ENCODE assay signal across 25 cellular contexts in genomic region chr19:1888385-1888784, GRCh38. TPM values are rescaled to one million over a fixed set of nuclear protein-coding genes. Genes with fewer than 3 reads are reported as not detected.
DNase-seq lines count a peak whose midpoint lies in the region; ATAC-seq, FAIRE-seq and TF ChIP-seq lines count a peak whose summit lies in the region.
"Had no signal": no experiment of that assay in that cellular context is flagged by ENCODE, and none has a peak within 500 bp of the region (broad histone marks: within the 10 kb centered on the region; RNA-seq: fewer than 3 reads in every experiment).

No MANE protein-coding gene starts in this region.

- CTCF ChIA-PET in H1 (lab: Charles Lee; ENCODE audit: partially characterized antibody), result interaction anchor here (1.4 to 2.4 kb wide), 2 partner anchors 10 to 12 kb away, joined by 3 to 7 read pairs; no protein-coding TSS in a partner anchor

- H3K9me2 ChIP-seq in Karpas-422 (replicated peaks; ENCODE audit: insufficient read depth, low read length), result no peaks in the 10 kb centered on the region

- H2BK20ac ChIP-seq in H1 (ENCODE audit: low read length), result no peak overlapping the region

- POLR2A ChIA-PET in H1 (lab: Charles Lee; ENCODE audit: partially characterized antibody), result interaction anchor here (1.0 to 2.9 kb wide), 4 partner anchors 9 to 23 kb away, joined by 3 to 9 read pairs (median 4); partner anchors contain the start of genes ADAT3 and SCAMP4

- H3K23me2 ChIP-seq in H1 (ENCODE audit: low read depth, low read length), result peaks cover 6% of the 10 kb centered on the region; the same call in 1 of the 2 replicates

- H3K4me3 ChIP-seq in Karpas-422 (ENCODE audit: low read length), result no peak overlapping the region
- no peak overlapping the region for H3K4me3 ChIP-seq in H1 (ENCODE audit: extremely low read depth in 1 of 4, insufficient read depth in 2 of 4, low read depth in 3 of 4, low read length in 4 of 4)
- H3K4me3 ChIP-seq: GM12878, GM23338, HAP-1, SK-N-MC had no signal

- H3K23ac ChIP-seq in H1 (ENCODE audit: insufficient read length), result no peak overlapping the region

- no peaks in the 10 kb centered on the region for H3K27me3 ChIP-seq in Karpas-422 (ENCODE audit: low read length)
- no peaks in the 10 kb centered on the region; a peak in 2 of 7 replicates for H3K27me3 ChIP-seq in H1 (replicated peaks in 1 of 4; ENCODE audit: control insufficient read depth in 3 of 4, extremely low read depth in 1 of 4, insufficient read depth in 3 of 4, low read length in 3 of 4)

- peak overlapping the region; percentile 68 for H4K8ac ChIP-seq in H1 (ENCODE audit: extremely low read depth, insufficient read depth, low read length)

- H3K4me1 Mint-ChIP-seq in stimulated activated memory B cell treated with anti-CD40 and anti-IgM and Interleukin-4, amounts not matched to agents 10 μg/mL and 1 μg/mL and 100 μg/mL, for 72 hours, result peaks cover 25% of the 10 kb centered on the region

- H3K79me2 ChIP-seq in Karpas-422 (ENCODE audit: low read length), result peaks cover 17% of the 10 kb centered on the region
- peaks cover 7 to 16% of the 10 kb centered on the region in 2 experiments; a peak in 3 of 4 replicates for H3K79me2 ChIP-seq in H1 (ENCODE audit: control insufficient read depth in 1 of 2, insufficient read depth in 2 of 2, low read length in 2 of 2)

- no peak overlapping the region for H3K4ac ChIP-seq in H1 (replicated peaks; ENCODE audit: insufficient read length, low read depth, low read length)

- 0 out of 2 replicates have a peak overlapping the region, but pooled peaks have one; percentile 24 for H2AK5ac ChIP-seq in H1 (ENCODE audit: low read depth, low read length)

- no peak overlapping the region for H3K18ac ChIP-seq in H1 (ENCODE audit: extremely low read depth, low read length)

- H3K9ac ChIP-seq in Karpas-422 (ENCODE audit: low read length) (no peak overlapping the region), H1 (replicated peaks in 1 of 4; ENCODE audit: extremely low read depth in 1 of 4, low read depth in 3 of 4, low read length in 3 of 4) (no peak overlapping the region)

- TF ChIP-seq POLR2A in H1 (IDR thresholded peaks at IDR 0.05; ENCODE audit: control extremely low read depth in 1 of 2, low read depth in 2 of 2, low read length in 2 of 2), result no peak

- H3K4me1 ChIP-seq in Karpas-422 (ENCODE audit: low read length) (peaks cover 10% of the 10 kb centered on the region), H1 (replicated peaks in 1 of 4; ENCODE audit: control insufficient read depth in 3 of 4, insufficient read depth in 4 of 4, low read length in 3 of 4) (peaks cover 3 to 7% (median 4%) of the 10 kb centered on the region in 4 experiments; a peak in 6 of 7 replicates)

- TF ChIP-seq CTCF in H1 (IDR thresholded peaks at IDR 0.05; ENCODE audit: control extremely low read depth in 1 of 3, insufficient read depth in 1 of 3, low read depth in 1 of 3, low read length in 3 of 3), result no peak

- no peak overlapping the region for H2AFZ ChIP-seq in Karpas-422 (ENCODE audit: low read length)
- no peak overlapping the region for H2AFZ ChIP-seq in H1 (ENCODE audit: low read length)
- H2AFZ ChIP-seq: GM23338 had no signal

- H4K5ac ChIP-seq in H1 (ENCODE audit: insufficient read length, low read depth, low read length), result no peak overlapping the region

- no peak for TF ChIP-seq EP300 in H1 (IDR thresholded peaks at IDR 0.05; ENCODE audit: borderline replicate concordance in 1 of 2, low read depth in 2 of 2, low read length in 2 of 2)

- no peaks in the 10 kb centered on the region for H3K9me3 Mint-ChIP-seq in stimulated activated memory B cell treated with anti-CD40 and anti-IgM and Interleukin-4, amounts not matched to agents 10 μg/mL and 1 μg/mL and 100 μg/mL, for 72 hours
- H3K9me3 Mint-ChIP-seq: GM23338, HFFc6, IgD-negative memory B cell had no signal

- H3K56ac ChIP-seq in H1 (replicated peaks; ENCODE audit: insufficient read length, low read depth, low read length), result no peak overlapping the region

- H3K36me3 ChIP-seq in Karpas-422 (ENCODE audit: insufficient read depth, low read length) (no peaks in the 10 kb centered on the region), H1 (ENCODE audit: control insufficient read depth in 2 of 4, insufficient read depth in 4 of 4, low read length in 3 of 4) (no peaks in the 10 kb centered on the region)
- H3K36me3 ChIP-seq: HAP-1 had no signal

- TF ChIP-seq RAD21 in H1 (IDR thresholded peaks at IDR 0.05 in 1 of 2, conservative IDR thresholded peaks at IDR 0.05 in 1 of 2; ENCODE audit: low read depth in 2 of 2, low read length in 2 of 2), result no peak

- H4K20me1 ChIP-seq in Karpas-422 (ENCODE audit: insufficient read depth, low read depth, low read length), result peaks cover 13% of the 10 kb centered on the region
- H4K20me1 ChIP-seq in H1 (replicated peaks in 1 of 2; ENCODE audit: control insufficient read depth in 1 of 2, insufficient read depth in 2 of 2, low read length in 2 of 2), result peaks cover 8% of the 10 kb centered on the region in 2 experiments

- peaks cover 5% of the 10 kb centered on the region for H3K36me3 Mint-ChIP-seq in stimulated activated memory B cell treated with anti-CD40 and anti-IgM and Interleukin-4, amounts not matched to agents 10 μg/mL and 1 μg/mL and 100 μg/mL, for 72 hours
- H3K36me3 Mint-ChIP-seq: IgD-negative memory B cell had no signal

- H3K27ac ChIP-seq in Karpas-422 (ENCODE audit: low read length) (no peak overlapping the region), H1 (ENCODE audit: low read depth, low read length) (no peak overlapping the region)
- H3K27ac ChIP-seq: C4-2B had no signal

- FAIRE-seq in H1 (lab: Jason Lieb, UNC), result no peak
- FAIRE-seq: GM12878 had no signal

- H2BK120ac ChIP-seq in H1 (replicated peaks; ENCODE audit: low read depth, low read length), result no peak overlapping the region

- peaks cover 10% of the 10 kb centered on the region for H3K79me1 ChIP-seq in H1 (ENCODE audit: low read depth, low read length)

- no peak overlapping the region for H2BK15ac ChIP-seq in H1 (ENCODE audit: low read length)

- no peaks in the 10 kb centered on the region for H3K9me3 ChIP-seq in Karpas-422 (ENCODE audit: low read length)
- H3K9me3 ChIP-seq in H1 (ENCODE audit: insufficient read depth in 2 of 2, low read depth in 1 of 2, low read length in 1 of 2), result no peaks in the 10 kb centered on the region
- H3K9me3 ChIP-seq: HAP-1 had no signal

- no peak overlapping the region for H3K14ac ChIP-seq in H1 (ENCODE audit: insufficient read length)

- DNase-seq in Karpas-422 (peak; percentile 15), H1 (ENCODE audit: low read depth in 1 of 2, low spot score in 2 of 2) (no peak), NCI-H69 (lab: John Stamatoyannopoulos, UW) (no peak)
- DNase-seq in activated naive CD4-positive, alpha-beta T cell (lab: John Stamatoyannopoulos, UW), result no peak
- DNase-seq: CD8-positive, alpha-beta memory T cell; DMS 273 treated with DMSO at 0.1 percent for 48 hours; DMS79; EL; GDM1; HFFc6; NCI-H1092; NCI-H1417 treated with DMSO at 0.1 percent for 48 hours; NCI-H1694 treated with DMSO at 0.1 percent for 48 hours; NCI-H2081; NCI-H2227 treated with DMSO at 0.1 percent for 48 hours; NCI-H526 treated with DMSO at 0.1 percent for 48 hours; SHP77 treated with DMSO at 0.1 percent for 48 hours had no signal

- no peak overlapping the region for H3K4me3 Mint-ChIP-seq in stimulated activated memory B cell treated with anti-CD40 and anti-IgM and Interleukin-4, amounts not matched to agents 10 μg/mL and 1 μg/mL and 100 μg/mL, for 72 hours
- H3K4me3 Mint-ChIP-seq: GM23338, HFFc6, IgD-negative memory B cell had no signal

- H3K27me3 Mint-ChIP-seq in stimulated activated memory B cell treated with anti-CD40 and anti-IgM and Interleukin-4, amounts not matched to agents 10 μg/mL and 1 μg/mL and 100 μg/mL, for 72 hours, result no peaks in the 10 kb centered on the region
- H3K27me3 Mint-ChIP-seq: IgD-negative memory B cell had no signal

- H2BK12ac ChIP-seq in H1 (ENCODE audit: low read depth, low read length), result peak overlapping the region; percentile 60; the same call in 1 of the 2 replicates

- H2BK5ac ChIP-seq in H1 (ENCODE audit: low read depth, low read length), result no peak overlapping the region

- H3K27ac Mint-ChIP-seq in stimulated activated memory B cell treated with anti-CD40 and anti-IgM and Interleukin-4, amounts not matched to agents 10 μg/mL and 1 μg/mL and 100 μg/mL, for 72 hours, result peak overlapping the region; percentile 19
- H3K27ac Mint-ChIP-seq: GM23338, HFFc6, IgD-negative memory B cell had no signal

- H3K4me2 ChIP-seq in Karpas-422 (ENCODE audit: low read depth, low read length, poor library complexity, severe bottlenecking) (no peak overlapping the region), H1 (ENCODE audit: insufficient read depth in 1 of 2, low read depth in 2 of 2, low read length in 2 of 2) (no peak overlapping the region)
- H3K4me2 ChIP-seq: GM23338 had no signal

- no peak for ATAC-seq in stimulated activated memory B cell treated with anti-CD40 and anti-IgM and Interleukin-4, amounts not matched to agents 10 μg/mL and 1 μg/mL and 100 μg/mL, for 72 hours
- ATAC-seq: GM12878, GM23338, Panc1 had no signal

- WGBS in H1 (ENCODE audit: extremely low coverage in 1 of 2, insufficient coverage in 1 of 2, insufficient read length in 1 of 2, insufficient replicate concordance in 2 of 2, low coverage in 1 of 2, low lambda C conversion rate in 2 of 2, missing lambda C conversion rate in 1 of 2), 2 experiments, result 90% methylated on average over 5 of the region's 5 CpGs; no CpG with 5 or more reads in 1 of the 2 experiments

- H4K91ac ChIP-seq in H1 (replicated peaks; ENCODE audit: insufficient read length, low read length), result no peak overlapping the region

RNA-seq across cellular contexts. Expression of gene ABHD17A, which starts 3.1 kb away (rescaled TPM):
- 52.5 and 110 TPM in 2 replicates for total RNA-seq in Karpas-422 (2014; rRNA removed; shearing (Covaris generic); ENCODE audit: low replicate concordance)
- 41.2 and 45.3 TPM in 2 replicates for total RNA-seq in H1 (2021; fragmentation: NEBNext Ultra II Directional; extraction: Animal tissue kit (Norgen Biotek cat#: 25700))
- 87.4 and 98.0 TPM in 2 replicates for polyA plus RNA-seq in H1 (2011; rRNA removed)
- 60.4 TPM for polyA plus RNA-seq in H1 (2011; cell fraction: cytosol; rRNA removed)
- 86.1 TPM for polyA plus RNA-seq in H1 (2011; cell fraction: nucleus; rRNA removed)
- 15.8 to 35.0 TPM (median 33.1 TPM) in 4 replicates for polyA plus RNA-seq in H1 (2012, experiment 1 of 2)
- 33.7 TPM for polyA plus RNA-seq in H1 (2012, experiment 2 of 2)
- 35.1 TPM for polyA plus RNA-seq in H1 (2013, experiment 1 of 2)
- 34.7 TPM for polyA plus RNA-seq in H1 (2013, experiment 2 of 2)
- polyA minus RNA-seq in H1 (2011; rRNA and poly(A)+ RNA removed), result 8.1 and 11.4 TPM in 2 replicates
- 24.5 TPM for polyA minus RNA-seq in H1 (2011; cell fraction: cytosol; rRNA and poly(A)+ RNA removed)
- 18.1 TPM for polyA minus RNA-seq in H1 (2011; cell fraction: nucleus; rRNA and poly(A)+ RNA removed)

RNA-seq across cellular contexts. Expression of gene ADAT3, which starts 16.8 kb away (rescaled TPM):
- total RNA-seq in Karpas-422 (2014; rRNA removed; shearing (Covaris generic); ENCODE audit: low replicate concordance), result 1.2 and 5.2 TPM in 2 replicates
- total RNA-seq in H1 (2021; fragmentation: NEBNext Ultra II Directional; extraction: Animal tissue kit (Norgen Biotek cat#: 25700)), result 10.2 and 10.8 TPM in 2 replicates
- 5.4 and 9.8 TPM in 2 replicates for polyA plus RNA-seq in H1 (2011; rRNA removed)
- 3.8 TPM for polyA plus RNA-seq in H1 (2011; cell fraction: cytosol; rRNA removed)
- 8.3 TPM for polyA plus RNA-seq in H1 (2011; cell fraction: nucleus; rRNA removed)
- polyA plus RNA-seq in H1 (2012, experiment 1 of 2), result 2.4 to 6.3 TPM (median 5.5 TPM) in 4 replicates
- 4.1 TPM for polyA plus RNA-seq in H1 (2012, experiment 2 of 2)
- 7.0 TPM for polyA plus RNA-seq in H1 (2013, experiment 1 of 2)
- 6.6 TPM for polyA plus RNA-seq in H1 (2013, experiment 2 of 2)
- polyA minus RNA-seq in H1 (2011; rRNA and poly(A)+ RNA removed), result 1.0 TPM in 1 of 2 replicates, not detected in the other
- 7.4 TPM for polyA minus RNA-seq in H1 (2011; cell fraction: cytosol; rRNA and poly(A)+ RNA removed)
- polyA minus RNA-seq in H1 (2011; cell fraction: nucleus; rRNA and poly(A)+ RNA removed), result 7.8 TPM

RNA-seq across cellular contexts. Expression of gene SCAMP4, which starts 16.8 kb away (rescaled TPM):
- 18.4 and 23.8 TPM in 2 replicates for total RNA-seq in Karpas-422 (2014; rRNA removed; shearing (Covaris generic); ENCODE audit: low replicate concordance)
- 61.4 and 65.7 TPM in 2 replicates for total RNA-seq in H1 (2021; fragmentation: NEBNext Ultra II Directional; extraction: Animal tissue kit (Norgen Biotek cat#: 25700))
- polyA plus RNA-seq in H1 (2011; rRNA removed), result 17.1 and 39.6 TPM in 2 replicates
- polyA plus RNA-seq in H1 (2011; cell fraction: cytosol; rRNA removed), result 24.4 TPM
- 75.6 TPM for polyA plus RNA-seq in H1 (2011; cell fraction: nucleus; rRNA removed)
- polyA plus RNA-seq in H1 (2012, experiment 1 of 2), result 35.8 to 66.0 TPM (median 58.3 TPM) in 4 replicates
- polyA plus RNA-seq in H1 (2012, experiment 2 of 2), result 37.8 TPM
- polyA plus RNA-seq in H1 (2013, experiment 1 of 2), result 58.4 TPM
- polyA plus RNA-seq in H1 (2013, experiment 2 of 2), result 60.6 TPM
- polyA minus RNA-seq in H1 (2011; rRNA and poly(A)+ RNA removed), result 20.5 TPM in 2 replicates
- polyA minus RNA-seq in H1 (2011; cell fraction: cytosol; rRNA and poly(A)+ RNA removed), result 26.4 TPM
- polyA minus RNA-seq in H1 (2011; cell fraction: nucleus; rRNA and poly(A)+ RNA removed), result 39.3 TPM

RNA-seq across cellular contexts. Expression of gene KLF16, which starts 25.0 kb away (rescaled TPM):
- 12.8 and 13.2 TPM in 2 replicates for total RNA-seq in Karpas-422 (2014; rRNA removed; shearing (Covaris generic); ENCODE audit: low replicate concordance)
- 45.9 and 53.2 TPM in 2 replicates for total RNA-seq in H1 (2021; fragmentation: NEBNext Ultra II Directional; extraction: Animal tissue kit (Norgen Biotek cat#: 25700))
- polyA plus RNA-seq in H1 (2011; rRNA removed), result 14.3 and 44.7 TPM in 2 replicates
- 15.0 TPM for polyA plus RNA-seq in H1 (2011; cell fraction: cytosol; rRNA removed)
- polyA plus RNA-seq in H1 (2011; cell fraction: nucleus; rRNA removed), result 29.0 TPM
- 15.6 to 26.7 TPM (median 23.8 TPM) in 4 replicates for polyA plus RNA-seq in H1 (2012, experiment 1 of 2)
- polyA plus RNA-seq in H1 (2012, experiment 2 of 2), result 21.5 TPM
- 27.2 TPM for polyA plus RNA-seq in H1 (2013, experiment 1 of 2)
- 28.5 TPM for polyA plus RNA-seq in H1 (2013, experiment 2 of 2)
- 1.1 and 2.2 TPM in 2 replicates for polyA minus RNA-seq in H1 (2011; rRNA and poly(A)+ RNA removed)
- polyA minus RNA-seq in H1 (2011; cell fraction: cytosol; rRNA and poly(A)+ RNA removed), result 32.1 TPM
- 10.4 TPM for polyA minus RNA-seq in H1 (2011; cell fraction: nucleus; rRNA and poly(A)+ RNA removed)

RNA-seq across cellular contexts. Expression of gene REXO1, which starts 40.1 kb away (rescaled TPM):
- 15.7 and 16.3 TPM in 2 replicates for total RNA-seq in Karpas-422 (2014; rRNA removed; shearing (Covaris generic); ENCODE audit: low replicate concordance)
- 42.4 and 44.3 TPM in 2 replicates for total RNA-seq in H1 (2021; fragmentation: NEBNext Ultra II Directional; extraction: Animal tissue kit (Norgen Biotek cat#: 25700))
- 44.3 and 69.6 TPM in 2 replicates for polyA plus RNA-seq in H1 (2011; rRNA removed)
- 21.3 TPM for polyA plus RNA-seq in H1 (2011; cell fraction: cytosol; rRNA removed)
- polyA plus RNA-seq in H1 (2011; cell fraction: nucleus; rRNA removed), result 69.2 TPM
- polyA plus RNA-seq in H1 (2012, experiment 1 of 2), result 35.1 to 44.9 TPM (median 43.7 TPM) in 4 replicates
- 33.4 TPM for polyA plus RNA-seq in H1 (2012, experiment 2 of 2)
- polyA plus RNA-seq in H1 (2013, experiment 1 of 2), result 22.8 TPM
- polyA plus RNA-seq in H1 (2013, experiment 2 of 2), result 21.3 TPM
- polyA minus RNA-seq in H1 (2011; rRNA and poly(A)+ RNA removed), result 18.8 and 19.5 TPM in 2 replicates
- polyA minus RNA-seq in H1 (2011; cell fraction: cytosol; rRNA and poly(A)+ RNA removed), result 24.8 TPM
- polyA minus RNA-seq in H1 (2011; cell fraction: nucleus; rRNA and poly(A)+ RNA removed), result 20.1 TPM
